Comparison of ENCODE assay signal across 8 cellular contexts in genomic region chr2:241804326-241805276, GRCh38. TPM values are rescaled to one million over a fixed set of nuclear protein-coding genes. Genes with fewer than 3 reads are reported as not detected.
DNase-seq lines count a peak whose midpoint lies in the region; ATAC-seq and TF ChIP-seq lines count a peak whose summit lies in the region.

No MANE protein-coding gene starts in this region.

- peak overlapping the region; percentile 83 for H3K4me2 ChIP-seq in GM23338

- DNase-seq in CD4-positive, alpha-beta T cell = peak in 2 of 10 experiments; percentile 7 to 33
- DNase-seq in GM23338 (ENCODE audit: low spot score) (peak; percentile 59), activated B cell treated with CpG ODN at 0.5 μM for 24 hours (no peak), fibroblast of villous mesenchyme (ENCODE audit: low read depth) (peak; percentile 52), skeletal muscle cell (ENCODE audit: low read depth) (no peak), cortex of kidney (lab: John Stamatoyannopoulos, UW) (no peak), NCI-H1694 treated with DMSO at 0.1 percent for 48 hours (lab: John Stamatoyannopoulos, UW) (no peak)
- no peak for DNase-seq in stimulated activated CD4-positive, alpha-beta T cell treated with anti-CD3 and anti-CD28 coated beads, Interleukin-1b, Interleukin-23, amount 100 ng/mL, for 48 hours

- no peaks in the 10 kb centered on the region for H3K9me3 ChIP-seq in CD4-positive, alpha-beta T cell (ENCODE audit: control insufficient read depth, low read length)

- no peaks in the 10 kb centered on the region for H3K36me3 ChIP-seq in GM23338 (ENCODE audit: insufficient read depth)

- H3K27me3 Mint-ChIP-seq in CD4-positive, alpha-beta T cell = peaks cover 15% of the 10 kb centered on the region
- H3K27me3 Mint-ChIP-seq in GM23338 (ENCODE audit: insufficient read depth, low read depth, poor library complexity) = peaks cover 33% of the 10 kb centered on the region
- peaks cover 9% of the 10 kb centered on the region for H3K27me3 Mint-ChIP-seq in activated B cell treated with CpG ODN at 0.5 μM for 24 hours

- H3K9me2 ChIP-seq in GM23338 (ENCODE audit: insufficient read depth) = no peaks in the 10 kb centered on the region

- H3F3A ChIP-seq in GM23338 (replicated peaks; ENCODE audit: low read depth) = peaks cover 11% of the 10 kb centered on the region; the same call in 1 of the 2 replicates

- no peaks in the 10 kb centered on the region for H3K27me3 ChIP-seq in CD4-positive, alpha-beta T cell (ENCODE audit: control insufficient read depth, insufficient read depth, low read length)
- H3K27me3 ChIP-seq in GM23338 (ENCODE audit: insufficient read depth) = peaks cover 23% of the 10 kb centered on the region

- POLR2A ChIA-PET in CD4-positive, alpha-beta T cell (lab: Charles Lee) = no interaction called here
- POLR2A ChIA-PET in activated B cell treated with CpG ODN at 0.5 μM for 24 hours (lab: Charles Lee) = interaction anchor here (0.5 to 2.6 kb wide), 6 partner anchors 9 to 1244 kb away, joined by 3 to 9 read pairs (median 3); partner anchors contain the start of gene D2HGDH

- peaks cover 5% of the 10 kb centered on the region for H3K4me1 Mint-ChIP-seq in CD4-positive, alpha-beta T cell (ENCODE audit: low read depth)
- peaks cover 14% of the 10 kb centered on the region for H3K4me1 Mint-ChIP-seq in GM23338
- H3K4me1 Mint-ChIP-seq in activated B cell treated with CpG ODN at 0.5 μM for 24 hours = peaks cover 17% of the 10 kb centered on the region

- peak overlapping the region; percentile 15 for H3K4me3 Mint-ChIP-seq in CD4-positive, alpha-beta T cell
- H3K4me3 Mint-ChIP-seq in GM23338 (peak overlapping the region; percentile 50; the same call in 2 of the 3 replicates), activated B cell treated with CpG ODN at 0.5 μM for 24 hours (peak overlapping the region; percentile 62)

- CTCF ChIA-PET in CD4-positive, alpha-beta T cell (lab: Charles Lee) = interaction anchor here (1.5 kb wide), 1 partner anchor 64 kb away, joined by 3 read pairs; no protein-coding TSS in a partner anchor
- CTCF ChIA-PET in activated B cell treated with CpG ODN at 0.5 μM for 24 hours (lab: Charles Lee) = no interaction called here

- H3K79me2 ChIP-seq in GM23338 (replicated peaks; ENCODE audit: insufficient read depth) = no peaks in the 10 kb centered on the region

- no peaks in the 10 kb centered on the region for H3K36me3 Mint-ChIP-seq in CD4-positive, alpha-beta T cell (ENCODE audit: low read depth)
- H3K36me3 Mint-ChIP-seq in GM23338 (ENCODE audit: low read depth) = no peaks in the 10 kb centered on the region; the same call in 2 of the 3 replicates
- H3K36me3 Mint-ChIP-seq in activated B cell treated with CpG ODN at 0.5 μM for 24 hours (ENCODE audit: low read depth) = no peaks in the 10 kb centered on the region

- peak; percentile 33 for ATAC-seq in CD4-positive, alpha-beta T cell (ENCODE audit: poor library complexity)
- ATAC-seq in GM23338 (peak; percentile 7), activated B cell treated with CpG ODN at 0.5 μM for 24 hours (ENCODE audit: low read depth) (peak; percentile 27)

- H4K20me1 ChIP-seq in GM23338 (replicated peaks; ENCODE audit: insufficient read depth) = no peaks in the 10 kb centered on the region

- H3K27ac Mint-ChIP-seq in CD4-positive, alpha-beta T cell = no peak overlapping the region
- no peak overlapping the region for H3K27ac Mint-ChIP-seq in GM23338
- no peak overlapping the region for H3K27ac Mint-ChIP-seq in activated B cell treated with CpG ODN at 0.5 μM for 24 hours

- H2AFZ ChIP-seq in GM23338 = peak overlapping the region; percentile 88

- H3K9me3 Mint-ChIP-seq in CD4-positive, alpha-beta T cell = no peaks in the 10 kb centered on the region
- H3K9me3 Mint-ChIP-seq in GM23338 (no peaks in the 10 kb centered on the region), activated B cell treated with CpG ODN at 0.5 μM for 24 hours (no peaks in the 10 kb centered on the region)

- no peak for TF ChIP-seq CTCF in CD4-positive, alpha-beta T cell (IDR thresholded peaks at IDR 0.05)
- TF ChIP-seq CTCF in GM23338 (conservative IDR thresholded peaks at IDR 0.05; ENCODE audit: low read depth in 2 of 2) (peak; percentile 19 to 48; a peak in 3 of 4 replicates), activated B cell treated with CpG ODN at 0.5 μM for 24 hours (IDR thresholded peaks at IDR 0.05) (no peak), fibroblast of villous mesenchyme (IDR thresholded peaks at IDR 0.05; ENCODE audit: insufficient read depth, low read depth, low read length) (no peak)

- no peak overlapping the region for H3K27ac ChIP-seq in CD4-positive, alpha-beta T cell (ENCODE audit: low read depth, low read length)
- H3K27ac ChIP-seq in GM23338 (ENCODE audit: low read depth) = no peak overlapping the region

- intact Hi-C loops in CD4-positive, alpha-beta T cell (cut with DNase I, micrococcal nuclease) = no loop called here
- intact Hi-C loops in activated B cell treated with CpG ODN at 0.5 μM for 24 hours (cut with micrococcal nuclease) = loop anchor here (2.0 to 5.0 kb wide), 4 partner anchors 16 to 74 kb away; partner anchors contain the start of gene PDCD1

- H3K4me3 ChIP-seq in GM23338 (peak overlapping the region; percentile 62), fibroblast of villous mesenchyme (ENCODE audit: low read depth, low read length) (peak overlapping the region; percentile 41), skeletal muscle cell (ENCODE audit: low read depth, low read length) (peak overlapping the region; percentile 48)

- H3K4me1 ChIP-seq in GM23338 (ENCODE audit: insufficient read depth) = peaks cover 16% of the 10 kb centered on the region; the same call in 1 of the 2 replicates

TF ChIP-seq in GM23338, 12 proteins besides CTCF, POLR2A, EP300 and RAD21 (continues in another document):
- peak; percentile 9 for TF ChIP-seq EZH2 (IDR thresholded peaks at IDR 0.05; ENCODE audit: low read depth, unreplicated experiment)

RNA-seq across cellular contexts. Expression of gene NEU4, which starts 4.4 kb away (rescaled TPM):
- 1 to 10 TPM; 4.3 to 6.8 TPM for total RNA-seq in CD4-positive, alpha-beta T cell
- total RNA-seq in GM23338 (2014; rRNA removed; shearing (Covaris generic)) = 0.62 and 1.2 TPM in 2 replicates
- polyA plus RNA-seq in GM23338 (2016; fragmentation: Nextera tagmentation; extraction: Ambion mirVana) = 0.12 and 0.29 TPM in 2 replicates
- total RNA-seq in activated B cell treated with CpG ODN at 0.5 μM for 24 hours (0.10 and 0.31 TPM in 2 replicates), fibroblast of villous mesenchyme (not detected in 2 replicates)

RNA-seq across cellular contexts. Expression of gene GAL3ST2, which starts 28.0 kb away (rescaled TPM):
- 1 to 10 TPM; 1.5 to 1.9 TPM for total RNA-seq in CD4-positive, alpha-beta T cell
- total RNA-seq in GM23338 (2014; rRNA removed; shearing (Covaris generic)) = 0.24 and 1.5 TPM in 2 replicates
- 0.19 TPM in 1 of 2 replicates, not detected in the other for polyA plus RNA-seq in GM23338 (2016; fragmentation: Nextera tagmentation; extraction: Ambion mirVana)
- 0.15 TPM in 1 of 2 replicates, not detected in the other for total RNA-seq in activated B cell treated with CpG ODN at 0.5 μM for 24 hours
- under 0.01 and 0.43 TPM in 2 replicates for total RNA-seq in fibroblast of villous mesenchyme

RNA-seq across cellular contexts. Expression of gene PDCD1, which starts 54.1 kb away (rescaled TPM):
- 10 to 100 TPM in 1 of 2 experiments, 1 to 10 TPM in 1; 9.5 to 11.4 TPM for total RNA-seq in CD4-positive, alpha-beta T cell
- total RNA-seq in GM23338 (2014; rRNA removed; shearing (Covaris generic)) = 0.38 and 1.8 TPM in 2 replicates
- polyA plus RNA-seq in GM23338 (2016; fragmentation: Nextera tagmentation; extraction: Ambion mirVana) = 0.23 and 0.34 TPM in 2 replicates
- total RNA-seq in activated B cell treated with CpG ODN at 0.5 μM for 24 hours = 2.6 and 3.5 TPM in 2 replicates
- total RNA-seq in fibroblast of villous mesenchyme = not detected in 2 replicates

Comparison
In these comparisons a context has a peak if more than half of its experiments do, and no peak if none do; other contexts are left out.
1. DNase-seq: peak in GM23338 (single experiment) and fibroblast of villous mesenchyme (single experiment); none in activated B cell treated with CpG ODN at 0.5 μM for 24 hours (single experiment), skeletal muscle cell (single experiment), cortex of kidney (single experiment), stimulated activated CD4-positive, alpha-beta T cell treated with anti-CD3 and anti-CD28 coated beads, Interleukin-1b, Interleukin-23, amount 100 ng/mL, for 48 hours (single experiment) and NCI-H1694 treated with DMSO at 0.1 percent for 48 hours (single experiment).
2. CTCF ChIP-seq: peak in GM23338 (2 of 2); none in CD4-positive, alpha-beta T cell (single experiment), activated B cell treated with CpG ODN at 0.5 μM for 24 hours (single experiment) and fibroblast of villous mesenchyme (single experiment).
3. Peak in every context shown above with its lines, with median percentiles within 50 percentile points of each other: ATAC-seq, H3K4me3 Mint-ChIP-seq and H3K4me3 ChIP-seq.